ENCODE assay signal across 6 cellular contexts in genomic region chr5:73841641-73842040, GRCh38.
"Had no signal": no experiment of that assay in that cellular context is flagged by ENCODE, and none has a peak within 500 bp of the region (broad histone marks: within the 10 kb centered on the region; RNA-seq: fewer than 3 reads in every experiment).

No MANE protein-coding gene starts in this region.

- DNase-seq: H9, HCEC 1CT had no signal

- H2AFZ ChIP-seq: GM23338 had no signal

- H3K4me2 ChIP-seq: GM23338 had no signal

- H3K4me3 ChIP-seq: GM23338 had no signal

- FAIRE-seq: H1, H54, HTR-8/SVneo had no signal

- ATAC-seq: GM23338 had no signal
